In genomic region chr20:48722737-48723191, GRCh38 we compare ENCODE assay signal across 8 cellular contexts.
DNase-seq lines count a peak whose midpoint lies in the region; ATAC-seq and TF ChIP-seq lines count a peak whose summit lies in the region.

No MANE protein-coding gene starts in this region.

- H3F3A ChIP-seq in GM23248 (ENCODE audit: insufficient read depth) (peaks cover 6% of the 10 kb centered on the region), smooth muscle cell (ENCODE audit: low read depth) (no peaks in the 10 kb centered on the region)

- peak; percentile 88 for DNase-seq in GM23248
- DNase-seq in SJSA1 (ENCODE audit: low read depth in 1 of 2, low spot score in 2 of 2): peak in 1 of 2 experiments; percentile 13
- peak; percentile 33 for DNase-seq in fibroblast of the aortic adventitia (ENCODE audit: low read depth)
- no peak for DNase-seq in smooth muscle cell (lab: John Stamatoyannopoulos, UW; ENCODE audit: unreplicated experiment)
- DNase-seq in OCI-M1 (lab: John Stamatoyannopoulos, UW): no peak

- no peaks in the 10 kb centered on the region for H3K79me2 ChIP-seq in GM23248 (ENCODE audit: insufficient read depth)
- no peaks in the 10 kb centered on the region for H3K79me2 ChIP-seq in smooth muscle cell (ENCODE audit: low read depth)

- ATAC-seq in SK-N-SH treated with all-trans-retinoic acid at 6 μM for 48 hours: no peak
- ATAC-seq in GM19023 (IDR thresholded peaks at IDR 0.05; ENCODE audit: unreplicated experiment): no peak
- no peak for ATAC-seq in HG02973 (IDR thresholded peaks at IDR 0.05; ENCODE audit: unreplicated experiment)

- in situ Hi-C loops in GM23248 (cut with MboI): no loop called here

- H3K4me2 ChIP-seq in GM23248 (ENCODE audit: unreplicated experiment) (peak overlapping the region; percentile 19), smooth muscle cell (peak overlapping the region; percentile 31)

- peak overlapping the region; percentile 61; the same call in 1 of the 2 replicates for H2AFZ ChIP-seq in GM23248
- no peak overlapping the region for H2AFZ ChIP-seq in smooth muscle cell (ENCODE audit: low read depth)

- H3K9ac ChIP-seq in GM23248: peak overlapping the region; percentile 40; the same call in 1 of the 2 replicates
- peak overlapping the region; percentile 41 for H3K9ac ChIP-seq in smooth muscle cell (ENCODE audit: low read depth)

- H3K36me3 ChIP-seq in GM23248 (ENCODE audit: low read depth) (no peaks in the 10 kb centered on the region), SJSA1 (peaks cover 11% of the 10 kb centered on the region), smooth muscle cell (ENCODE audit: low read depth) (no peaks in the 10 kb centered on the region)

- no peaks in the 10 kb centered on the region for H3K9me2 ChIP-seq in GM23248 (ENCODE audit: insufficient read depth)

- H3K9me3 ChIP-seq in GM23248 (ENCODE audit: low read depth) (no peaks in the 10 kb centered on the region), SJSA1 (replicated peaks) (no peaks in the 10 kb centered on the region), smooth muscle cell (replicated peaks; ENCODE audit: low read depth) (no peaks in the 10 kb centered on the region)

- TF ChIP-seq CTCF in fibroblast of the aortic adventitia (IDR thresholded peaks at IDR 0.05; ENCODE audit: insufficient read depth, low read length) (no peak), smooth muscle cell (IDR thresholded peaks at IDR 0.05; ENCODE audit: borderline replicate concordance, insufficient read depth, poor library complexity, severe bottlenecking) (no peak)

- peak overlapping the region; percentile 52 for H3K27ac ChIP-seq in GM23248
- H3K27ac ChIP-seq in SJSA1: peak overlapping the region; percentile 46; the same call in 1 of the 2 replicates
- peak overlapping the region; percentile 70 for H3K27ac ChIP-seq in smooth muscle cell (ENCODE audit: low read depth)

- H4K20me1 ChIP-seq in GM23248 (ENCODE audit: insufficient read depth): no peaks in the 10 kb centered on the region
- no peaks in the 10 kb centered on the region for H4K20me1 ChIP-seq in smooth muscle cell (ENCODE audit: low read depth)

- H3K4me1 ChIP-seq in GM23248 (ENCODE audit: insufficient read depth): peaks cover 23% of the 10 kb centered on the region
- peaks cover 24% of the 10 kb centered on the region for H3K4me1 ChIP-seq in SJSA1 (replicated peaks)
- H3K4me1 ChIP-seq in smooth muscle cell (ENCODE audit: low read depth): no peaks in the 10 kb centered on the region

- no peak overlapping the region for H3K4me3 ChIP-seq in GM23248
- no peak overlapping the region for H3K4me3 ChIP-seq in SJSA1
- H3K4me3 ChIP-seq in fibroblast of the aortic adventitia (ENCODE audit: low read depth, low read length): no peak overlapping the region
- no peak overlapping the region for H3K4me3 ChIP-seq in smooth muscle cell

- 15 to 20% methylated on average over 8 of the region's 8 CpGs for WGBS in GM23248 (ENCODE audit: low coverage in 1 of 2, low lambda C conversion rate in 2 of 2, missing lambda C conversion rate in 2 of 2), 2 experiments
- WGBS in smooth muscle cell (ENCODE audit: low lambda C conversion rate): 55% methylated on average over 8 of the region's 8 CpGs

- H3K27me3 ChIP-seq in GM23248 (replicated peaks; ENCODE audit: insufficient read depth) (no peaks in the 10 kb centered on the region), SJSA1 (replicated peaks) (no peaks in the 10 kb centered on the region), smooth muscle cell (ENCODE audit: low read depth) (no peaks in the 10 kb centered on the region)

TF ChIP-seq in SK-N-SH treated with all-trans-retinoic acid at 6 μM for 48 hours, 23 proteins besides CTCF, POLR2A, EP300 and RAD21:
- TF ChIP-seq PATZ1 (CRISPR knock-in tag; IDR thresholded peaks at IDR 0.05; ENCODE audit: borderline replicate concordance) (no peak), PPARA (CRISPR knock-in tag; IDR thresholded peaks at IDR 0.05; ENCODE audit: borderline replicate concordance) (no peak)

Comparison
In these comparisons a context has a peak if more than half of its experiments do, and no peak if none do; other contexts are left out.
1. DNase-seq: peak in GM23248 (single experiment) and fibroblast of the aortic adventitia (single experiment); none in smooth muscle cell (single experiment) and OCI-M1 (single experiment).
2. Peak in every context shown above with its lines, with median percentiles within 50 percentile points of each other: H3K27ac ChIP-seq.